ENCODE assay signal across 28 cellular contexts in the genomic region with DNA sequence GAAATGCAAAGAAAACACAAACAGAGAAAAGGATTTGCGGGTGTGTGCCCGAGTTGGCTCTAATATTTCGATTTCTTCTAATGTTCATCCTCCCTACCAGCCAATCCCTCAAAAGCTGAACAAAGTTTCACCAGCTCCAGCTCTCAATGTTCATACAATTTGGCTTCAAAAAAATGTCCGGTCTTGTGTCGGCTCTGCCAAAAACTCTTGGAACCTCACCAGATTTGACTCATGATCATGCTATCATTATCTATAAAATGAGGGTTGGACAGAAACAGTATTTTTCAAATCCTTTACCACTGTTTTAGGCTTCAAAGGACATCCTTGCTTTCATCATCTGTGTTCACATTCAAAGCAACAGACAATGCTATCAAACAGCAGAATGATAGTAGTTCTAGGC.
"Had no signal": no experiment of that assay in that cellular context is flagged by ENCODE, and none has a peak within 500 bp of the region (broad histone marks: within the 10 kb centered on the region; RNA-seq: fewer than 3 reads in every experiment).

No MANE protein-coding gene starts in this region.

- H3K4me1 ChIP-seq: adrenal gland, breast epithelium, SJCRH30 had no signal

- H3K9me3 ChIP-seq: adrenal gland, body of pancreas, breast epithelium, SJCRH30 had no signal

- H3K4me3 Mint-ChIP-seq: activated CD4-positive, alpha-beta memory T cell treated with anti-CD3 and anti-CD28 coated beads for 36 hours; activated naive CD4-positive, alpha-beta T cell treated with anti-CD3 and anti-CD28 coated beads for 36 hours; activated T-cell treated with anti-CD3 and anti-CD28 coated beads, Interleukin-2, amount 50 U/mL, for 4 hours; activated T-helper 1 cell treated with anti-CD3 and anti-CD28 coated beads, Interleukin-12 subunit alpha, Interleukin-12 subunit beta, Interleukin-2, Interleukin-4 antibody, amounts not matched to agents 30 ng/mL and 10 ng/mL and 1 ng/mL, durations not matched to agents 14 hours and 24 hours and 36 hours had no signal

- H3K36me3 Mint-ChIP-seq: activated CD4-positive, alpha-beta memory T cell treated with anti-CD3 and anti-CD28 coated beads for 36 hours; activated naive CD4-positive, alpha-beta T cell treated with anti-CD3 and anti-CD28 coated beads, Interleukin-2, amount 50 U/mL, for 72 hours had no signal

- H3K36me3 ChIP-seq: adrenal gland, breast epithelium, SJCRH30 had no signal

- DNase-seq: activated CD4-positive, alpha-beta memory T cell treated with anti-CD3 and anti-CD28 coated beads for 36 hours; activated CD4-positive, alpha-beta T cell treated with anti-CD3 and anti-CD28 coated beads, Interleukin-2, amount 50 U/mL, for 1 hour; activated CD8-positive, alpha-beta memory T cell treated with anti-CD3 and anti-CD28 coated beads, Interleukin-2, amount 50 U/mL, for 4 hours; activated gamma-delta T cell treated with Interleukin-2 at 50 U/mL for 16 hours; activated naive CD4-positive, alpha-beta T cell treated with anti-CD3 and anti-CD28 coated beads for 36 hours; activated T-cell treated with anti-CD3 and anti-CD28 coated beads for 4 hours; activated T-cell treated with anti-CD3 and anti-CD28 coated beads, Interleukin-2, amount 50 U/mL, for 4 hours; adrenal gland; body of pancreas; IMR-90; NCI-H1048; NCI-H1105 treated with DMSO at 0.1 percent for 48 hours; NCI-H1436 treated with DMSO at 0.1 percent for 48 hours; NCI-H1694 treated with DMSO at 0.1 percent for 48 hours; NCI-H2029; NCI-H345; NCI-H510A treated with DMSO at 0.1 percent for 48 hours; NCI-H526 treated with DMSO at 0.1 percent for 48 hours; NCI-H774; SHP77; SJCRH30; T1000 had no signal

- H3K27ac ChIP-seq: adrenal gland, body of pancreas, breast epithelium, SJCRH30, SK-N-MC had no signal

- ATAC-seq: activated naive CD4-positive, alpha-beta T cell treated with anti-CD3 and anti-CD28 coated beads, Interleukin-2, amount 50 U/mL, for 72 hours; activated T-cell treated with anti-CD3 and anti-CD28 coated beads, Interleukin-2, amount 50 U/mL, for 4 hours; body of pancreas; K562; Panc1 had no signal

- H3K9me3 Mint-ChIP-seq: activated CD4-positive, alpha-beta memory T cell treated with anti-CD3 and anti-CD28 coated beads for 36 hours; activated naive CD4-positive, alpha-beta T cell treated with anti-CD3 and anti-CD28 coated beads for 36 hours; activated T-cell treated with anti-CD3 and anti-CD28 coated beads, Interleukin-2, amount 50 U/mL, for 4 hours; activated T-helper 1 cell treated with anti-CD3 and anti-CD28 coated beads, Interleukin-12 subunit alpha, Interleukin-12 subunit beta, Interleukin-2, Interleukin-4 antibody, amounts not matched to agents 30 ng/mL and 10 ng/mL and 1 ng/mL, durations not matched to agents 14 hours and 24 hours and 36 hours had no signal

- H3K27ac Mint-ChIP-seq: activated CD4-positive, alpha-beta memory T cell treated with anti-CD3 and anti-CD28 coated beads for 36 hours; activated naive CD4-positive, alpha-beta T cell treated with anti-CD3 and anti-CD28 coated beads for 36 hours; activated naive CD4-positive, alpha-beta T cell treated with anti-CD3 and anti-CD28 coated beads, Interleukin-2, amount 50 U/mL, for 72 hours; activated T-helper 1 cell treated with anti-CD3 and anti-CD28 coated beads, Interleukin-12 subunit alpha, Interleukin-12 subunit beta, Interleukin-2, Interleukin-4 antibody, amounts not matched to agents 30 ng/mL and 10 ng/mL and 1 ng/mL, durations not matched to agents 14 hours and 24 hours and 36 hours had no signal

- H3K4me3 ChIP-seq: adrenal gland, body of pancreas, breast epithelium, K562, SJCRH30, SK-N-MC had no signal

- H3K27me3 ChIP-seq: body of pancreas, breast epithelium, SJCRH30 had no signal
